9 cellular contexts compared by ENCODE assay signal in the genomic region with DNA sequence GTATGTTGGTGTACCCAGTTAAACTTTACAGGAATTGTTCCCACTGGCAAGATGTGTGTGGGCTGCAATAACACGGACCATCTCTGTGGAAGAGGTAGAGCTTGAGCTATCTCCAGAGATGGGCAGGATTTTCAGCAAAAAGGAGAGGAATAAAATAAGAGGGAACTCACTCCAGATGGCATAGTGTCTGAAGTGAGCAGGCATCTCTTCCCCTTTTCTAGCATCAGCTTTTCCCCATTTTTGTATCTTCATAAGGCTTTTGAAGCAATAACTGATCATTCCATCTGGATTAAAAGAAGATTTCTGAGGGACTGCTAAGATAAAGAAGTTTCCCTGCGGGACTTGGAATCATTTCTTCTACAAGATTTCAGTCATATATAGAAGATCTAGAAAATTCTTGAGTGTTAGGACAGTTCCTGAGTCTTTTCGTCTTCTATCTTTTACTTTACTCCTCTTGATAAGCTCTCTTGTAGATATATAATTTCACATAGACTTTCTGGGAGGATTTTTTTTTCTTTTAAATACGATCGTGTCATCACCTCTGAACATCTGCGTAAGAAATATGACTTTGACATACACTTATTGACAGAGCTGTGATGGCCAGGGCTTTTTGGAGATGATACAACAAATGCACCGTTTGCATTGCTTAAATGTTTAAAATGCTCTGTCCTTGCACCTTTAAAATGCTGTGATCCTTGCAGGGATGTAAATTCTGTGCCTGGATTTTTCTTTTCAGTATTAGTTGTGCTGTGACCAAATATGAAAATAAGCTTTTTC. TPM values are rescaled to one million over a fixed set of nuclear protein-coding genes. Genes with fewer than 3 reads are reported as not detected.
DNase-seq lines count a peak whose midpoint lies in the region; ATAC-seq and TF ChIP-seq lines count a peak whose summit lies in the region.
"Had no signal": no experiment of that assay in that cellular context is flagged by ENCODE, and none has a peak within 500 bp of the region (broad histone marks: within the 10 kb centered on the region; RNA-seq: fewer than 3 reads in every experiment).

No MANE protein-coding gene starts in this region.

- no peak for TF ChIP-seq CTCF in AG04449 (IDR thresholded peaks at IDR 0.05; ENCODE audit: insufficient read depth, low read length, missing control alignments)
- TF ChIP-seq CTCF in MCF 10A (IDR thresholded peaks at IDR 0.05; ENCODE audit: unreplicated experiment): no peak

- ATAC-seq in left lobe of liver (no peak), GM19351 (IDR thresholded peaks at IDR 0.05; ENCODE audit: unreplicated experiment) (no peak)

- DNase-seq in AG04449 (ENCODE audit: low read depth, low spot score) (no peak), MCF 10A (ENCODE audit: unreplicated experiment) (no peak), left lobe of liver (ENCODE audit: low spot score) (no peak), NCI-H1048 (lab: John Stamatoyannopoulos, UW) (no peak)
- DNase-seq in stimulated activated CD4-positive, alpha-beta T cell treated with anti-CD3 and anti-CD28 coated beads, Interleukin-15, amount 100 ng/mL, for 24 hours: no peak

- H3K27me3 Mint-ChIP-seq in MCF 10A (ENCODE audit: insufficient read depth, unreplicated experiment): no peaks in the 10 kb centered on the region

- no peaks in the 10 kb centered on the region for H3K9me3 ChIP-seq in HUES6 (ENCODE audit: control insufficient read depth, insufficient read depth, low read depth, low read length)
- no peaks in the 10 kb centered on the region for H3K9me3 ChIP-seq in muscle layer of colon (ENCODE audit: low read length)

- POLR2A ChIA-PET in AG04449 (lab: Yijun Ruan, JAX): no interaction called here
- POLR2A ChIA-PET in MCF 10A (lab: Yijun Ruan, JAX): interaction anchor here (0.6 to 4.0 kb wide), 19 partner anchors 9 to 351 kb away, joined by 3 to 24 read pairs (median 4); partner anchors contain the start of genes GOSR1 and NSRP1

- peak overlapping the region; percentile 70 for H3K27ac Mint-ChIP-seq in MCF 10A (ENCODE audit: low read depth, unreplicated experiment)

- H3K4me3 ChIP-seq in AG04449 (ENCODE audit: low read depth, low read length): peak overlapping the region; percentile 16; the same call in 1 of the 2 replicates
- H3K4me3 ChIP-seq in HUES6 (ENCODE audit: low read depth, low read length): peak overlapping the region; percentile 76; the same call in 1 of the 2 replicates
- H3K4me3 ChIP-seq in muscle layer of colon (ENCODE audit: low read depth in 1 of 2, low read length in 2 of 2): peak overlapping the region in 1 of 2 donors; percentile 75

- H3K27ac ChIP-seq in HUES6 (ENCODE audit: low read depth, low read length) (no peak overlapping the region), muscle layer of colon (ENCODE audit: low read depth, low read length) (no peak overlapping the region)

- H3K27me3 ChIP-seq in HUES6 (ENCODE audit: control insufficient read depth, insufficient read depth, low read length) (peaks cover 30% of the 10 kb centered on the region), muscle layer of colon (ENCODE audit: control insufficient read depth in 1 of 2, insufficient read depth in 2 of 2, low read length in 2 of 2) (no peaks in the 10 kb centered on the region)

- peaks cover 8% of the 10 kb centered on the region for H3K36me3 Mint-ChIP-seq in MCF 10A (ENCODE audit: insufficient read depth, unreplicated experiment)

- H3K9me3 Mint-ChIP-seq in MCF 10A (ENCODE audit: unreplicated experiment): no peaks in the 10 kb centered on the region

- CTCF ChIA-PET in AG04449 (lab: Yijun Ruan, JAX) (interaction anchor here (1.0 to 1.1 kb wide), 2 partner anchors 14 to 42 kb away, joined by 3 read pairs; no protein-coding TSS in a partner anchor), MCF 10A (lab: Yijun Ruan, JAX) (interaction anchor here (0.5 to 1.8 kb wide), 6 partner anchors 9 to 97 kb away, joined by 3 to 6 read pairs (median 4); partner anchors contain the start of gene TMIGD1)

- H3K4me1 ChIP-seq in HUES6 (ENCODE audit: control insufficient read depth, insufficient read depth, low read length) (peaks cover 50% of the 10 kb centered on the region), muscle layer of colon (ENCODE audit: insufficient read depth, low read length) (peaks cover 19% of the 10 kb centered on the region)

- H3K4me1 Mint-ChIP-seq in MCF 10A (ENCODE audit: insufficient read depth, unreplicated experiment): peaks cover 28% of the 10 kb centered on the region

- H3K36me3 ChIP-seq in HUES6 (ENCODE audit: control insufficient read depth, insufficient read depth, low read length) (peaks cover 6% of the 10 kb centered on the region), muscle layer of colon (ENCODE audit: insufficient read depth, low read length) (no peaks in the 10 kb centered on the region)

- H3K9ac ChIP-seq in HUES6 (ENCODE audit: low read length): no peak overlapping the region
- peak overlapping the region; percentile 44 for H3K9ac ChIP-seq in muscle layer of colon (ENCODE audit: low read length)

- intact Hi-C loops in MCF 10A (cut with micrococcal nuclease): loop anchor here (2.0 to 5.0 kb wide), 2 partner anchors 40 to 96 kb away; partner anchors contain the start of gene GOSR1

- peak overlapping the region; percentile 70 for H3K4me3 Mint-ChIP-seq in MCF 10A (ENCODE audit: unreplicated experiment)

- BruUV-seq in MCF 10A (replicated peaks; lab: Mats Ljungman, UMichigan): no TSS peak

RNA-seq across cellular contexts. Expression of gene CPD, which starts 2.1 kb away (rescaled TPM):
- total RNA-seq in MCF 10A (2022) (47.9 and 67.4 TPM in 2 replicates), left lobe of liver (33.8 TPM)

RNA-seq across cellular contexts. Expression of gene TMIGD1, which starts 47.0 kb away (rescaled TPM):
- total RNA-seq in MCF 10A (2022): not detected in 2 replicates
- total RNA-seq in left lobe of liver: not detected
- total RNA-seq: LHCN-M2 had no signal
